10 cellular contexts compared by ENCODE assay signal in the genomic region with DNA sequence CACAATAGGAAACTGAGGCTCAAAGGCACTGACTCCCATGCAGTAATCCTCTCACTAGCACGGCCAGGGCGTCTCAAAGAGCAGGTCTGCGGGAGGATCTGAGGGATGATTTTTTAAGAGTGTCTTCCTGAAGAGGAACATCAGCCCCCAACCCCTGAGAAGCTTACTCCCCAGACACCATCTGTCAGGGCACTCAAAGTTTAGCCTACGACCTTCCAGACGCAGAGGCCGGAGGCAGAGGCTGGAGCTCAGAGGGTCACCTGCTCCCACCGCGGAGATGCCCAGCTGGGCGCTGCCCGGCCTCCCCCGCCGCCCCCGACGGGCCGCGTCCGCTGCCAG. TPM values are rescaled to one million over a fixed set of nuclear protein-coding genes. Genes with fewer than 3 reads are reported as not detected.
A peak's percentile ranks its signal among the peaks of the same experiment; 100 is the strongest.
DNase-seq lines count a peak whose midpoint lies in the region; ATAC-seq and TF ChIP-seq lines count a peak whose summit lies in the region.
"Had no signal": no experiment of that assay in that cellular context is flagged by ENCODE, and none has a peak within 500 bp of the region (broad histone marks: within the 10 kb centered on the region; RNA-seq: fewer than 3 reads in every experiment).

No MANE protein-coding gene starts in this region.

- CTCF ChIA-PET in MCF 10A (lab: Yijun Ruan, JAX), result interaction anchor here (0.7 to 1.7 kb wide), 6 partner anchors 16 to 169 kb away, joined by 3 to 9 read pairs (median 4); no protein-coding TSS in a partner anchor

- H3K36me3 ChIP-seq in vagina, result peaks cover 0 to 16% of the 10 kb centered on the region in 2 donors
- 0 out of 2 replicates have a peak, but pooled peaks cover 3% of the 10 kb centered on the region for H3K36me3 ChIP-seq in SJCRH30

- no peak for TF ChIP-seq POLR2A in vagina (IDR thresholded peaks at IDR 0.05)

- no peaks in the 10 kb centered on the region for H3K27me3 ChIP-seq in vagina
- no peaks in the 10 kb centered on the region for H3K27me3 ChIP-seq in SJCRH30

- H3K4me3 Mint-ChIP-seq in stimulated activated naive CD8-positive, alpha-beta T cell treated with anti-CD3 and anti-CD28 coated beads, Interleukin-15, Interleukin-2, amounts not matched to agents 100 ng/mL and 50 ng/mL, for 24 hours, result peak overlapping the region; percentile 80
- peak overlapping the region; percentile 63 for H3K4me3 Mint-ChIP-seq in MCF 10A (ENCODE audit: unreplicated experiment)

- no peak for DNase-seq in stimulated activated naive CD8-positive, alpha-beta T cell treated with anti-CD3 and anti-CD28 coated beads, Interleukin-15, Interleukin-2, amounts not matched to agents 100 U/mL and 50 U/mL, for 24 hours
- DNase-seq in MCF 10A (ENCODE audit: unreplicated experiment) (no peak), mucosa of gallbladder (ENCODE audit: low spot score) (peak; percentile 7), vagina (ENCODE audit: extremely low spot score in 2 of 2) (no peak), activated gamma-delta T cell (lab: John Stamatoyannopoulos, UW) (no peak), NCI-H1417 treated with DMSO at 0.1 percent for 48 hours (lab: John Stamatoyannopoulos, UW) (no peak), SJCRH30 (no peak)
- DNase-seq: MV-4-11 had no signal

- H3K27ac ChIP-seq in vagina, result peak overlapping the region; percentile 48
- H3K27ac ChIP-seq in SJCRH30, result no peak overlapping the region

- no peak for ATAC-seq in stimulated activated naive CD8-positive, alpha-beta T cell treated with anti-CD3 and anti-CD28 coated beads, Interleukin-15, Interleukin-2, amounts not matched to agents 100 U/mL and 50 U/mL, for 24 hours

- intact Hi-C loops in MCF 10A (cut with micrococcal nuclease) (no loop called here), vagina (cut with DNase I) (no loop called here)

- H3K27ac Mint-ChIP-seq in stimulated activated naive CD8-positive, alpha-beta T cell treated with anti-CD3 and anti-CD28 coated beads, Interleukin-15, Interleukin-2, amounts not matched to agents 100 ng/mL and 50 ng/mL, for 24 hours, result peak overlapping the region; percentile 70
- no peak overlapping the region for H3K27ac Mint-ChIP-seq in MCF 10A (ENCODE audit: low read depth, unreplicated experiment)
- H3K27ac Mint-ChIP-seq: dendritic cell treated with granulocyte-macrophage colony-stimulating factor and Interleukin-4, amounts not matched to agents 40 ng/mL and 50 ng/mL, for 4 days had no signal

- no TSS peak for BruUV-seq in MCF 10A (replicated peaks; lab: Mats Ljungman, UMichigan)

- H3K4me1 Mint-ChIP-seq in stimulated activated naive CD8-positive, alpha-beta T cell treated with anti-CD3 and anti-CD28 coated beads, Interleukin-15, Interleukin-2, amounts not matched to agents 100 ng/mL and 50 ng/mL, for 24 hours (ENCODE audit: low read depth), result peaks cover 19% of the 10 kb centered on the region
- peaks cover 16% of the 10 kb centered on the region for H3K4me1 Mint-ChIP-seq in MCF 10A (ENCODE audit: insufficient read depth, unreplicated experiment)

- TF ChIP-seq CTCF in MCF 10A (IDR thresholded peaks at IDR 0.05; ENCODE audit: unreplicated experiment) (no peak), vagina (IDR thresholded peaks at IDR 0.05) (no peak)

- H3K4me3 ChIP-seq in vagina (peak overlapping the region; percentile 59 to 82), SJCRH30 (no peak overlapping the region)

- POLR2A ChIA-PET in MCF 10A (lab: Yijun Ruan, JAX), result interaction anchor here (0.9 to 2.5 kb wide), 4 partner anchors 13 to 198 kb away, joined by 3 to 7 read pairs (median 4); partner anchors contain the start of gene ZNF783

- H3K9me3 ChIP-seq in vagina, result no peaks in the 10 kb centered on the region
- H3K9me3 ChIP-seq in SJCRH30 (replicated peaks), result no peaks in the 10 kb centered on the region

- peaks cover 11% of the 10 kb centered on the region for H3K27me3 Mint-ChIP-seq in stimulated activated naive CD8-positive, alpha-beta T cell treated with anti-CD3 and anti-CD28 coated beads, Interleukin-15, Interleukin-2, amounts not matched to agents 100 ng/mL and 50 ng/mL, for 24 hours
- H3K27me3 Mint-ChIP-seq in MCF 10A (ENCODE audit: insufficient read depth, unreplicated experiment), result no peaks in the 10 kb centered on the region

- H3K36me3 Mint-ChIP-seq in stimulated activated naive CD8-positive, alpha-beta T cell treated with anti-CD3 and anti-CD28 coated beads, Interleukin-15, Interleukin-2, amounts not matched to agents 100 ng/mL and 50 ng/mL, for 24 hours (ENCODE audit: low read depth), result peaks cover 4% of the 10 kb centered on the region
- H3K36me3 Mint-ChIP-seq in MCF 10A (ENCODE audit: insufficient read depth, unreplicated experiment), result peaks cover 32% of the 10 kb centered on the region

- H3K4me1 ChIP-seq in vagina (peaks cover 17% of the 10 kb centered on the region), SJCRH30 (no peaks in the 10 kb centered on the region)

- H3K9me3 Mint-ChIP-seq in stimulated activated naive CD8-positive, alpha-beta T cell treated with anti-CD3 and anti-CD28 coated beads, Interleukin-15, Interleukin-2, amounts not matched to agents 100 ng/mL and 50 ng/mL, for 24 hours, result no peaks in the 10 kb centered on the region
- H3K9me3 Mint-ChIP-seq in MCF 10A (ENCODE audit: unreplicated experiment), result no peaks in the 10 kb centered on the region
- H3K9me3 Mint-ChIP-seq: dendritic cell treated with granulocyte-macrophage colony-stimulating factor and Interleukin-4, amounts not matched to agents 40 ng/mL and 50 ng/mL, for 4 days had no signal

RNA-seq across cellular contexts. Expression of gene ZNF777, which starts 1.7 kb away (rescaled TPM):
- total RNA-seq in MCF 10A (2022), result 19.5 and 22.9 TPM in 2 replicates
- 13.7 TPM for total RNA-seq in mucosa of gallbladder
- total RNA-seq in vagina, result 13.5 TPM
- total RNA-seq in SJCRH30 (2014; rRNA removed; shearing (Covaris generic)), result 8.2 and 9.4 TPM in 2 replicates

RNA-seq across cellular contexts. Expression of gene ZNF746, which starts 38.4 kb away (rescaled TPM):
- 22.0 and 23.7 TPM in 2 replicates for total RNA-seq in MCF 10A (2022)
- total RNA-seq in mucosa of gallbladder, result 20.0 TPM
- 29.0 TPM for total RNA-seq in vagina
- 13.3 and 14.6 TPM in 2 replicates for total RNA-seq in SJCRH30 (2014; rRNA removed; shearing (Covaris generic))
